In the genomic region with DNA sequence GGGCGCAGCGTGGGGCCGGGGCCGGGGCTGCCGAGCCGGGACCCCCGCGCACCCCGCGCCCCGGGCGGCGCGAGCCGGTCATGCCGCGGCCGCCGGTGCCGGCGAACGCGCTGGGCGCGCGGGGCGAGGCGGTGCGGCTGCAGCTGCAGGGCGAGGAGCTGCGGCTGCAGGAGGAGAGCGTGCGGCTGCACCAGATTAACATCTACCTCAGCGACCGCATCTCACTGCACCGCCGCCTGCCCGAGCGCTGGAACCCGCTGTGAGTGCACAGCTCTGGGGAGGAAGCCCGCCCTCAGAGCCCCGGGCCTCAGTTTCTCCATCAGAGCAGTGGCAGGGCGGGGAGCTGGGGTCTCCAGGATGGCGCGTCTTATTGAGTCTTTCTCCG, we compare ENCODE assay signal across 9 cellular contexts. TPM values are rescaled to one million over a fixed set of nuclear protein-coding genes. Genes with fewer than 3 reads are reported as not detected.
DNase-seq lines count a peak whose midpoint lies in the region; ATAC-seq, FAIRE-seq and TF ChIP-seq lines count a peak whose summit lies in the region.
"Had no signal": no experiment of that assay in that cellular context is flagged by ENCODE, and none has a peak within 500 bp of the region (broad histone marks: within the 10 kb centered on the region; RNA-seq: fewer than 3 reads in every experiment).

No MANE protein-coding gene starts in this region.

- POLR2A ChIA-PET in K562 (lab: Yijun Ruan, JAX) = interaction anchor here (0.8 to 2.3 kb wide), 6 partner anchors 11 to 722 kb away, joined by 3 to 8 read pairs (median 4); partner anchors contain the start of gene ANKS6

- H3K36me3 ChIP-seq in K562 (ENCODE audit: control insufficient read depth, insufficient read depth, low read length) (peaks cover 12% of the 10 kb centered on the region; the same call in 2 of the 3 replicates), right lobe of liver (no peaks in the 10 kb centered on the region), thoracic aorta (no peaks in the 10 kb centered on the region)

- H3K27me3 ChIP-seq in K562 (ENCODE audit: control insufficient read depth in 2 of 2, insufficient read depth in 2 of 2, low read length in 2 of 2) (no peaks in the 10 kb centered on the region), right lobe of liver (no peaks in the 10 kb centered on the region), thoracic aorta (replicated peaks; ENCODE audit: insufficient read depth) (no peaks in the 10 kb centered on the region)

- FAIRE-seq in K562 (lab: Jason Lieb, UNC) = no peak

- no peaks in the 10 kb centered on the region for H3K9me1 ChIP-seq in K562 (ENCODE audit: control insufficient read depth, insufficient read depth, low read length)

- H3K9me3 ChIP-seq in K562 (replicated peaks; ENCODE audit: control insufficient read depth, insufficient read depth, low read depth, low read length) = no peaks in the 10 kb centered on the region
- H3K9me3 ChIP-seq in right lobe of liver = no peaks in the 10 kb centered on the region
- no peaks in the 10 kb centered on the region for H3K9me3 ChIP-seq in thoracic aorta

- WGBS in K562 (ENCODE audit: insufficient coverage, low coverage, missing lambda C conversion rate) = 1% methylated on average over 24 of the region's 46 CpGs
- 1% methylated on average over 10 of the region's 46 CpGs for WGBS in right lobe of liver (ENCODE audit: insufficient coverage, low coverage, low lambda C conversion rate, missing lambda C conversion rate)

- BruUV-seq in K562 (replicated peaks; lab: Mats Ljungman, UMichigan) = no TSS peak

- H3K4me1 ChIP-seq in K562 (replicated peaks in 1 of 2; ENCODE audit: control insufficient read depth in 2 of 2, insufficient read depth in 2 of 2, low read length in 2 of 2) (peaks cover 31 to 57% of the 10 kb centered on the region in 2 experiments), right lobe of liver (peaks cover 0 to 5% (median 0%) of the 10 kb centered on the region in 4 donors), thoracic aorta (ENCODE audit: control insufficient read depth in 1 of 2, low read depth in 2 of 2) (peaks cover 6 to 21% of the 10 kb centered on the region in 2 donors)

- no peak for TF ChIP-seq CTCF in NB4 (IDR thresholded peaks at IDR 0.05; ENCODE audit: low read depth, low read length)
- TF ChIP-seq CTCF in K562 (IDR thresholded peaks at IDR 0.05 in 2 of 3, conservative IDR thresholded peaks at IDR 0.05 in 1 of 3; ENCODE audit: insufficient read depth in 2 of 3, low read depth in 1 of 3, low read length in 3 of 3) = no peak
- no peak for TF ChIP-seq CTCF in right lobe of liver (IDR thresholded peaks at IDR 0.05)
- TF ChIP-seq CTCF in thoracic aorta (IDR thresholded peaks at IDR 0.05) = no peak

- peak overlapping the region; percentile 60 to 94 for H3K9ac ChIP-seq in K562 (ENCODE audit: insufficient read depth in 1 of 2, low read depth in 2 of 2, low read length in 2 of 2)

- H3K4me2 ChIP-seq in K562 (ENCODE audit: insufficient read depth, low read length) = peak overlapping the region; percentile 81

- peaks cover 42% of the 10 kb centered on the region for H3K79me2 ChIP-seq in K562 (ENCODE audit: control insufficient read depth, insufficient read depth, low read length)

- intact Hi-C loops in K562 (cut with micrococcal nuclease) (loop anchor here (1.0 to 5.0 kb wide), 4 partner anchors 25 to 269 kb away; no protein-coding TSS in a partner anchor), right lobe of liver (cut with DNase I) (no loop called here)

- DNase-seq in activated T-cell treated with anti-CD3 and anti-CD28 coated beads for 48 hours (ENCODE audit: low read depth) = peak; percentile 18
- no peak for DNase-seq in activated T-cell treated with anti-CD3 and anti-CD28 coated beads for 4 hours
- DNase-seq in NB4 (ENCODE audit: low read depth) = peak; percentile 47
- DNase-seq in K562 (ENCODE audit: extremely low read depth in 1 of 4, low spot score in 3 of 4) = peak in 2 of 4 experiments; percentile 39 to 42
- no peak for DNase-seq in right lobe of liver
- no peak for DNase-seq in thoracic aorta (ENCODE audit: low spot score)
- no peak for DNase-seq in AG08395 (ENCODE audit: low spot score)
- DNase-seq in activated effector memory CD4-positive, alpha-beta T cell treated with anti-CD3 and anti-CD28 coated beads, Interleukin-2, amount 50 U/mL, for 16 hours = no peak

- no peak for TF ChIP-seq EP300 in K562 (IDR thresholded peaks at IDR 0.05; ENCODE audit: low read length)

- peak; percentile 12 for ATAC-seq in K562
- peak; percentile 14 to 20 (median 18) for ATAC-seq in right lobe of liver
- no peak for ATAC-seq in thoracic aorta (ENCODE audit: insufficient number of reproducible peaks, low FRiP score, low read depth)

- CTCF ChIA-PET in K562 (lab: Yijun Ruan, JAX; ENCODE audit: low intra/inter-chr PET ratio) = interaction anchor here (1.6 kb wide), 1 partner anchor 190 kb away, joined by 4 read pairs; no protein-coding TSS in a partner anchor

- no peak for TF ChIP-seq POLR2A in NB4 (IDR thresholded peaks at IDR 0.05; ENCODE audit: extremely low read depth, insufficient read length)
- no peak for TF ChIP-seq POLR2A in K562 (conservative IDR thresholded peaks at IDR 0.05)
- TF ChIP-seq POLR2A in right lobe of liver (IDR thresholded peaks at IDR 0.05) = no peak

- in situ Hi-C loops in K562 (cut with MboI) = no loop called here

- H3K27ac ChIP-seq in K562 (ENCODE audit: extremely low read depth, low read depth, low read length) = peak overlapping the region; percentile 59; the same call in 2 of the 3 replicates
- H3K27ac ChIP-seq in right lobe of liver = no peak overlapping the region
- H3K27ac ChIP-seq in thoracic aorta = no peak overlapping the region
- H3K27ac ChIP-seq: epithelial cell of prostate had no signal

- TF ChIP-seq RAD21 in K562 (CRISPR knock-in tag; conservative IDR thresholded peaks at IDR 0.05 in 1 of 2, IDR thresholded peaks at IDR 0.05 in 1 of 2) = no peak

- no peaks in the 10 kb centered on the region for H4K20me1 ChIP-seq in K562 (replicated peaks; ENCODE audit: control insufficient read depth, insufficient read depth, low read length)

- H2AFZ ChIP-seq in K562 (ENCODE audit: low read depth, low read length) = peak overlapping the region; percentile 11

- H3K4me3 ChIP-seq in NB4 (ENCODE audit: low read depth, low read length) (peak overlapping the region; percentile 49), K562 (peak overlapping the region; percentile 66), right lobe of liver (peak overlapping the region in 2 of 3 donors; percentile 21 to 53), thoracic aorta (peak overlapping the region; percentile 80)

TF ChIP-seq in K562, 482 proteins besides CTCF, POLR2A, EP300 and RAD21 (continues in another document):
- TF ChIP-seq ZNF175 (CRISPR knock-in tag; IDR thresholded peaks at IDR 0.05; ENCODE audit: low read depth) (no peak), JUNB (CRISPR knock-in tag; conservative IDR thresholded peaks at IDR 0.05) (no peak), RBBP5 (IDR thresholded peaks at IDR 0.05; ENCODE audit: borderline replicate concordance, insufficient read depth, low read length, poor library complexity, severe bottlenecking) (peak; percentile 46)

RNA-seq across cellular contexts. Expression of gene GALNT12, which starts 0.3 kb away (rescaled TPM):
- total RNA-seq in K562 (2011; cell fraction: chromatin; rRNA removed; ENCODE audit: low replicate concordance) = 99.2 and 173 TPM in 2 replicates
- 75.7 and 81.2 TPM in 2 replicates for total RNA-seq in K562 (2011; cell fraction: nucleolus; rRNA removed)
- 101 and 122 TPM in 2 replicates for total RNA-seq in K562 (2011; cell fraction: nucleoplasm; rRNA removed)
- total RNA-seq in K562 (2014; rRNA removed) (36.3 and 39.1 TPM in 2 replicates), K562 (2014; rRNA removed; fragmentation: Illumina TruSeq; extraction: Trizol) (44.2 and 51.1 TPM in 2 replicates), K562 (2015; rRNA removed; fragmentation: Illumina TruSeq; extraction: Trizol) (43.6 and 46.8 TPM in 2 replicates), K562 (2021) (38.1 and 39.3 TPM in 2 replicates), right lobe of liver (1 to 10 TPM in 1 of 6 experiments, under 1 TPM in 4, not detected in 1; 0.06 to 1.1 (median 0.30) TPM), thoracic aorta (10 to 100 TPM in 1 of 2 donors, 1 to 10 TPM in 1; 6.8 to 30.1 TPM)
- polyA plus RNA-seq in K562 (2011; rRNA removed) (82.9 and 86.6 TPM in 2 replicates), K562 (2014; fragmentation: Illumina TruSeq; extraction: Trizol) (42.4 and 45.3 TPM in 2 replicates), K562 (2014; fragmentation: Nextera tagmentation; extraction: Ambion mirVana) (10 to 100 TPM; 29.7 to 33.7 TPM), K562 (2014; rRNA removed) (45.6 and 49.4 TPM in 2 replicates)
- 28.4 and 41.1 TPM in 2 replicates for polyA plus RNA-seq in K562 (2011; cell fraction: cytosol; rRNA removed)
- 163 and 207 TPM in 2 replicates for polyA plus RNA-seq in K562 (2011; cell fraction: nucleus; rRNA removed)
- 37.8 and 58.5 TPM in 2 replicates for polyA plus RNA-seq in K562 (2012)
- polyA minus RNA-seq in K562 (2011; rRNA and poly(A)+ RNA removed) = 35.3 and 36.9 TPM in 2 replicates
- 12.0 and 15.8 TPM in 2 replicates for polyA minus RNA-seq in K562 (2011; cell fraction: cytosol; rRNA and poly(A)+ RNA removed)
- polyA minus RNA-seq in K562 (2011; cell fraction: nucleus; rRNA and poly(A)+ RNA removed) = 32.7 and 49.1 TPM in 2 replicates

RNA-seq across cellular contexts. Expression of gene ANKS6, which starts 11.4 kb away (rescaled TPM):
- total RNA-seq in K562 (2011; cell fraction: chromatin; rRNA removed; ENCODE audit: low replicate concordance) = 68.9 and 115 TPM in 2 replicates
- 69.9 and 73.9 TPM in 2 replicates for total RNA-seq in K562 (2011; cell fraction: nucleolus; rRNA removed)
- 65.8 and 76.9 TPM in 2 replicates for total RNA-seq in K562 (2011; cell fraction: nucleoplasm; rRNA removed)
- total RNA-seq in K562 (2014; rRNA removed) (46.3 and 64.7 TPM in 2 replicates), K562 (2014; rRNA removed; fragmentation: Illumina TruSeq; extraction: Trizol) (25.4 and 28.5 TPM in 2 replicates), K562 (2015; rRNA removed; fragmentation: Illumina TruSeq; extraction: Trizol) (30.1 and 31.9 TPM in 2 replicates), K562 (2021) (72.2 and 74.5 TPM in 2 replicates), right lobe of liver (1 to 10 TPM; 3.7 to 7.9 (median 4.7) TPM), thoracic aorta (10 to 100 TPM; 35.1 to 45.8 TPM)
- polyA plus RNA-seq in K562 (2011; rRNA removed) (46.5 and 50.7 TPM in 2 replicates), K562 (2014; fragmentation: Illumina TruSeq; extraction: Trizol) (36.9 and 41.8 TPM in 2 replicates), K562 (2014; fragmentation: Nextera tagmentation; extraction: Ambion mirVana) (10 to 100 TPM in 1 of 2 experiments, 1 to 10 TPM in 1; 9.9 to 11.8 TPM), K562 (2014; rRNA removed) (68.8 and 74.3 TPM in 2 replicates)
- 43.5 and 86.7 TPM in 2 replicates for polyA plus RNA-seq in K562 (2011; cell fraction: cytosol; rRNA removed)
- polyA plus RNA-seq in K562 (2011; cell fraction: nucleus; rRNA removed) = 120 and 181 TPM in 2 replicates
- polyA plus RNA-seq in K562 (2012) = 43.7 and 44.2 TPM in 2 replicates
- polyA minus RNA-seq in K562 (2011; rRNA and poly(A)+ RNA removed) = 27.0 and 35.5 TPM in 2 replicates
- 29.9 and 31.2 TPM in 2 replicates for polyA minus RNA-seq in K562 (2011; cell fraction: cytosol; rRNA and poly(A)+ RNA removed)
- 31.0 and 35.3 TPM in 2 replicates for polyA minus RNA-seq in K562 (2011; cell fraction: nucleus; rRNA and poly(A)+ RNA removed)

Comparison
In these comparisons a context has a peak if more than half of its experiments do, and no peak if none do; other contexts are left out.
1. DNase-seq: peak in activated T-cell treated with anti-CD3 and anti-CD28 coated beads for 48 hours (single experiment) and NB4 (single experiment); none in activated T-cell treated with anti-CD3 and anti-CD28 coated beads for 4 hours (single experiment), right lobe of liver (0 of 3), thoracic aorta (single experiment), AG08395 (single experiment) and activated effector memory CD4-positive, alpha-beta T cell treated with anti-CD3 and anti-CD28 coated beads, Interleukin-2, amount 50 U/mL, for 16 hours (single experiment).
2. Peak in every context shown above with its lines, with median percentiles within 50 percentile points of each other: H3K4me3 ChIP-seq.